ENCODE assay signal across 19 cellular contexts in the genomic region with DNA sequence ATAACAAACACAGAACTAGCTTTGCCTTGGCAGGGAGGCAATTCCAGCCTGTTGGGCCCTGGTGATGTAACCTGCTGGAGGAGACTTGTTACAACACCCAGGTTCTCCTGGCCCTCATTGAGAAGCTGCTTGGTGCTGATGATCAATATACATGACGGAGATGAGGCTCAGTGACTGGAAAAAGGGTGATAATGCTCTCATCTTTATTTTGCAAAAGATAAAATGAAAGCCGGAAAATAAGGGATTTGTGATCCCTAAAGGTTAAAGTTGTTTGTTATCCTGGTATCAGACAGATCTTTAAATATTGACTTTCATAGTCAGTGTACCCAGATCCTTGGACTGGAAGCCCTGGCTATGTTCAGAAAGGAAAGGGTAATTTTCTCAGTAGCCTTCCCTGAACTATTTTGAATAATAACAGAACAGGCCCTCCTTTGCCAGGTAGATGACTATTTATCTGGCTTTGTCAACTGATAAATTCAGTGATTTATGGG.
DNase-seq lines count a peak whose midpoint lies in the region; ATAC-seq and TF ChIP-seq lines count a peak whose summit lies in the region.
"Had no signal": no experiment of that assay in that cellular context is flagged by ENCODE, and none has a peak within 500 bp of the region (broad histone marks: within the 10 kb centered on the region; RNA-seq: fewer than 3 reads in every experiment).

No MANE protein-coding gene starts in this region.

- ATAC-seq in left lobe of liver (peak; percentile 83), HG03095 (IDR thresholded peaks at IDR 0.05; ENCODE audit: unreplicated experiment) (no peak)
- ATAC-seq: CD8-positive, alpha-beta T cell; PC-3 had no signal

- no peaks in the 10 kb centered on the region for H3K36me3 ChIP-seq in BE2C
- H3K36me3 ChIP-seq: BLaER1 had no signal

- no peaks in the 10 kb centered on the region for H3K27me3 ChIP-seq in BE2C
- H3K27me3 ChIP-seq: BLaER1 had no signal

- DNase-seq in BE2C = peak; percentile 22
- peak; percentile 7 for DNase-seq in HuH-7 (ENCODE audit: low spot score)
- no peak for DNase-seq in caudate nucleus (lab: John Stamatoyannopoulos, UW)
- peak; percentile 73 for DNase-seq in left lobe of liver (ENCODE audit: low spot score)
- DNase-seq in activated effector memory CD4-positive, alpha-beta T cell treated with Interleukin-2 at 50 U/mL for 16 hours = no peak
- no peak for DNase-seq in DMS 273 (lab: John Stamatoyannopoulos, UW; ENCODE audit: unreplicated experiment)
- DNase-seq in RKO (ENCODE audit: low spot score) = no peak
- DNase-seq: CD8-positive, alpha-beta T cell; DMS79 treated with DMSO at 0.1 percent for 48 hours; HCEC 1CT; NCI-H1092 treated with DMSO at 0.1 percent for 48 hours; NCI-H146; NCI-H2081; NCI-H748 treated with DMSO at 0.1 percent for 48 hours; PC-3; SIG-M5 had no signal

- TF ChIP-seq CTCF in BE2C (IDR thresholded peaks at IDR 0.05; ENCODE audit: low read depth, low read length) = peak; percentile 37

- H3K4me3 ChIP-seq in BE2C (ENCODE audit: low read depth, low read length) = no peak overlapping the region
- H3K4me3 ChIP-seq: BLaER1 had no signal

- no peaks in the 10 kb centered on the region for H3K9me3 ChIP-seq in BE2C
- H3K9me3 ChIP-seq: BLaER1 had no signal

- peak overlapping the region; percentile 44 for H3K27ac ChIP-seq in caudate nucleus (ENCODE audit: low read depth, low read length)
- H3K27ac ChIP-seq: BLaER1, RWPE1 had no signal

- peaks cover 45% of the 10 kb centered on the region for H3K4me1 ChIP-seq in BE2C
- H3K4me1 ChIP-seq: BLaER1 had no signal

Comparison
In these comparisons a context has a peak if more than half of its experiments do, and no peak if none do; other contexts are left out.
1. DNase-seq: peak in BE2C (single experiment), HuH-7 (single experiment) and left lobe of liver (single experiment); none in caudate nucleus (0 of 61), activated effector memory CD4-positive, alpha-beta T cell treated with Interleukin-2 at 50 U/mL for 16 hours (single experiment), DMS 273 (single experiment) and RKO (single experiment).